In genomic region chr1:230917284-230918135, GRCh38 we compare ENCODE assay signal across 8 cellular contexts. TPM values are rescaled to one million over a fixed set of nuclear protein-coding genes. Genes with fewer than 3 reads are reported as not detected.
A peak's percentile ranks its signal among the peaks of the same experiment; 100 is the strongest.
DNase-seq lines count a peak whose midpoint lies in the region; ATAC-seq lines count a peak whose summit lies in the region.

No MANE protein-coding gene starts in this region.

- no peak overlapping the region for H3K27ac Mint-ChIP-seq in activated CD4-positive, alpha-beta memory T cell treated with anti-CD3 and anti-CD28 coated beads, Interleukin-2, amount 10 ng/mL, durations not matched to agents 7 days and 5 days

- peak; percentile 68 for DNase-seq in EL
- DNase-seq in NCI-H748 treated with DMSO at 0.1 percent for 48 hours (lab: John Stamatoyannopoulos, UW), result peak; percentile 6
- DNase-seq in activated CD4-positive, alpha-beta memory T cell treated with anti-CD3 and anti-CD28 coated beads, Interleukin-2, amount 10 ng/mL, durations not matched to agents 7 days and 5 days, result peak; percentile 76
- peak; percentile 72 for DNase-seq in effector CD4-positive, alpha-beta T cell
- DNase-seq in medulla oblongata (ENCODE audit: extremely low spot score), result peak; percentile 94
- peak; percentile 35 for DNase-seq in stimulated activated CD8-positive, alpha-beta memory T cell treated with anti-CD3 and anti-CD28 coated beads, Interleukin-15, amount 100 ng/mL, for 24 hours (ENCODE audit: low read depth)

- peaks cover 55% of the 10 kb centered on the region for H3K36me3 Mint-ChIP-seq in activated CD4-positive, alpha-beta memory T cell treated with anti-CD3 and anti-CD28 coated beads, Interleukin-2, amount 10 ng/mL, durations not matched to agents 7 days and 5 days (ENCODE audit: low read depth)

- no peaks in the 10 kb centered on the region for H3K27me3 Mint-ChIP-seq in activated CD4-positive, alpha-beta memory T cell treated with anti-CD3 and anti-CD28 coated beads, Interleukin-2, amount 10 ng/mL, durations not matched to agents 7 days and 5 days

- POLR2A ChIA-PET in activated CD4-positive, alpha-beta memory T cell treated with anti-CD3 and anti-CD28 coated beads, Interleukin-2, amount 10 ng/mL, durations not matched to agents 7 days and 5 days (lab: Charles Lee), result interaction anchor here (1.1 kb wide), 1 partner anchor 55 kb away, joined by 3 read pairs; no protein-coding TSS in a partner anchor

- no peaks in the 10 kb centered on the region for H3K9me3 Mint-ChIP-seq in activated CD4-positive, alpha-beta memory T cell treated with anti-CD3 and anti-CD28 coated beads, Interleukin-2, amount 10 ng/mL, durations not matched to agents 7 days and 5 days

- ATAC-seq in HG03045 (IDR thresholded peaks at IDR 0.05; ENCODE audit: unreplicated experiment) (peak; percentile 55), GM18519 (IDR thresholded peaks at IDR 0.05; ENCODE audit: low FRiP score, unreplicated experiment) (no peak)

- no peak overlapping the region for H3K4me3 Mint-ChIP-seq in activated CD4-positive, alpha-beta memory T cell treated with anti-CD3 and anti-CD28 coated beads, Interleukin-2, amount 10 ng/mL, durations not matched to agents 7 days and 5 days

- peaks cover 3% of the 10 kb centered on the region for H3K4me1 Mint-ChIP-seq in activated CD4-positive, alpha-beta memory T cell treated with anti-CD3 and anti-CD28 coated beads, Interleukin-2, amount 10 ng/mL, durations not matched to agents 7 days and 5 days

- CTCF ChIA-PET in activated CD4-positive, alpha-beta memory T cell treated with anti-CD3 and anti-CD28 coated beads, Interleukin-2, amount 10 ng/mL, durations not matched to agents 7 days and 5 days (lab: Charles Lee), result interaction anchor here (0.6 to 3.0 kb wide), 11 partner anchors 8 to 293 kb away, joined by 3 to 12 read pairs (median 3); no protein-coding TSS in a partner anchor

RNA-seq across cellular contexts. Expression of gene C1orf198, which starts 49.2 kb away (rescaled TPM):
- total RNA-seq in activated CD4-positive, alpha-beta memory T cell treated with anti-CD3 and anti-CD28 coated beads, Interleukin-2, amount 10 ng/mL, durations not matched to agents 7 days and 5 days, result 1 to 10 TPM; 1.7 TPM

Comparison
In these comparisons a context has a peak if more than half of its experiments do, and no peak if none do; other contexts are left out.
1. DNase-seq: peak in every context shown above with its lines; median percentile 94 in medulla oblongata; 76 in activated CD4-positive, alpha-beta memory T cell treated with anti-CD3 and anti-CD28 coated beads, Interleukin-2, amount 10 ng/mL, durations not matched to agents 7 days and 5 days; 72 in effector CD4-positive, alpha-beta T cell; 68 in EL; 35 in stimulated activated CD8-positive, alpha-beta memory T cell treated with anti-CD3 and anti-CD28 coated beads, Interleukin-15, amount 100 ng/mL, for 24 hours; 6 in NCI-H748 treated with DMSO at 0.1 percent for 48 hours.